In the genomic region with DNA sequence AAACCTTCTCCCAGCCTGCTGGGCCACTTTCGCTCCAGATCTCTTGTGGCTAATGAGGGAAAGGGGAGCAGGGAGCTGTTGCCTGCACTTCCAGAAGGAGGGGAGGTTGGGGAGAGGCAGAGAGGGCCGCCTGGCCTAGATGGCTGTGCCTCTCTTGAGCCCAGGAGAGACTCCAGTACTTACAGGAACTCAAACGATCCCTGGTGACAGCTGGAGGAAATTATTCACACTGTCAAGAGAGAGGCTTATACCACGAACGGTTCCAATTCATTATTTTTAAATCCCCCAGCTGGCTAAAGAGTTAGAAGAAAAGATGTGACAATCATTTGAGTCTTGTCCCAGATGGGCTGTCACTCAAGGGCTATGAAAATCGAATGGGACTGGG, we compare ENCODE assay signal across 1 cellular context.
TF ChIP-seq lines count a peak whose summit lies in the region.

No MANE protein-coding gene starts in this region.

TF ChIP-seq in H1, 55 proteins besides CTCF, POLR2A, EP300 and RAD21 (continued from another document):
- TF ChIP-seq, protein P1, sequence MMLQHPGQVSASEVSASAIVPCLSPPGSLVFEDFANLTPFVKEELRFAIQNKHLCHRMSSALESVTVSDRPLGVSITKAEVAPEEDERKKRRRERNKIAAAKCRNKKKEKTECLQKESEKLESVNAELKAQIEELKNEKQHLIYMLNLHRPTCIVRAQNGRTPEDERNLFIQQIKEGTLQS (IDR thresholded peaks at IDR 0.05; ENCODE audit: insufficient read depth, low read depth, low read length) = no peak
- TF ChIP-seq CTBP2 (IDR thresholded peaks at IDR 0.05; ENCODE audit: borderline replicate concordance, insufficient read depth, insufficient read length, low read length) = no peak
- no peak for TF ChIP-seq CHD1 (IDR thresholded peaks at IDR 0.05; ENCODE audit: low read depth, low read length)
- no peak for TF ChIP-seq BCL11A (IDR thresholded peaks at IDR 0.05; ENCODE audit: low read depth in 2 of 2, low read length in 2 of 2)
- TF ChIP-seq ASH2L (IDR thresholded peaks at IDR 0.05; ENCODE audit: low read length) = no peak
- TF ChIP-seq EGR1 (IDR thresholded peaks at IDR 0.05; ENCODE audit: borderline replicate concordance, low read depth, low read length) = no peak
- no peak for TF ChIP-seq CEBPB (IDR thresholded peaks at IDR 0.05; ENCODE audit: low read depth, low read length)
- TF ChIP-seq BRCA1 (IDR thresholded peaks at IDR 0.05; ENCODE audit: low read depth, low read length) = no peak
- no peak for TF ChIP-seq MAFK (IDR thresholded peaks at IDR 0.05; ENCODE audit: low read depth, low read length)
- TF ChIP-seq HDAC2 (IDR thresholded peaks at IDR 0.05; ENCODE audit: borderline replicate concordance in 1 of 2, low read depth in 2 of 2, low read length in 2 of 2) = no peak
- no peak for TF ChIP-seq KDM4A (IDR thresholded peaks at IDR 0.05; ENCODE audit: low read depth, low read length, severe bottlenecking)
